Comparison of ENCODE assay signal across 8 cellular contexts in genomic region chr2:131492418-131493198, GRCh38. TPM values are rescaled to one million over a fixed set of nuclear protein-coding genes. Genes with fewer than 3 reads are reported as not detected.
DNase-seq lines count a peak whose midpoint lies in the region; ATAC-seq and TF ChIP-seq lines count a peak whose summit lies in the region.

No MANE protein-coding gene starts in this region.

- H3K27ac Mint-ChIP-seq in activated naive CD4-positive, alpha-beta T cell treated with anti-CD3 and anti-CD28 coated beads, Interleukin-2, amount 50 U/mL, for 24 hours: peak overlapping the region; percentile 95

- no peak for TF ChIP-seq POLR2A in testis (IDR thresholded peaks at IDR 0.05)

- peak overlapping the region; percentile 99 for H3K4me3 ChIP-seq in GM12864 (ENCODE audit: low read depth, low read length)
- peak overlapping the region; percentile 87 for H3K4me3 ChIP-seq in SK-N-MC
- peak overlapping the region; percentile 83 to 96 for H3K4me3 ChIP-seq in testis

- H3K27me3 Mint-ChIP-seq in activated naive CD4-positive, alpha-beta T cell treated with anti-CD3 and anti-CD28 coated beads, Interleukin-2, amount 50 U/mL, for 24 hours: no peaks in the 10 kb centered on the region

- peak overlapping the region; percentile 95 for H3K4me3 Mint-ChIP-seq in activated naive CD4-positive, alpha-beta T cell treated with anti-CD3 and anti-CD28 coated beads, Interleukin-2, amount 50 U/mL, for 24 hours

- DNase-seq in GM12864 (ENCODE audit: low read depth): peak; percentile 93
- peak; percentile 94 for DNase-seq in NCI-H1048 (lab: John Stamatoyannopoulos, UW)
- peak; percentile 77 for DNase-seq in SK-N-MC (ENCODE audit: low read depth, low spot score)
- peak; percentile 99 for DNase-seq in glomerular visceral epithelial cell (ENCODE audit: extremely low spot score)
- peak; percentile 84 for DNase-seq in omental fat pad (ENCODE audit: low spot score)
- DNase-seq in testis: peak; percentile 95

- ATAC-seq in HG02610 (IDR thresholded peaks at IDR 0.05; ENCODE audit: unreplicated experiment): peak; percentile 76
- ATAC-seq in omental fat pad (ENCODE audit: low FRiP score): peak; percentile 89

- peak overlapping the region; percentile 69; the same call in 1 of the 2 replicates for H3K27ac ChIP-seq in SK-N-MC
- peak overlapping the region; percentile 92 to 95 for H3K27ac ChIP-seq in testis

- no peaks in the 10 kb centered on the region for H3K36me3 Mint-ChIP-seq in activated naive CD4-positive, alpha-beta T cell treated with anti-CD3 and anti-CD28 coated beads, Interleukin-2, amount 50 U/mL, for 24 hours

- peak; percentile 73 for TF ChIP-seq CTCF in GM12864 (IDR thresholded peaks at IDR 0.05; ENCODE audit: low read depth, low read length, missing control alignments)
- TF ChIP-seq CTCF in omental fat pad (IDR thresholded peaks at IDR 0.05): no peak
- TF ChIP-seq CTCF in testis (IDR thresholded peaks at IDR 0.05): peak; percentile 67 to 86 (median 86)

- no peaks in the 10 kb centered on the region for H3K27me3 ChIP-seq in testis

- peaks cover 50% of the 10 kb centered on the region for H3K4me1 Mint-ChIP-seq in activated naive CD4-positive, alpha-beta T cell treated with anti-CD3 and anti-CD28 coated beads, Interleukin-2, amount 50 U/mL, for 24 hours

- intact Hi-C loops in testis (cut with DNase I; ENCODE audit: low total_unique reads): no loop called here

- H3K4me1 ChIP-seq in testis: peaks cover 14% of the 10 kb centered on the region

- peak overlapping the region; percentile 86 for H3K9ac ChIP-seq in SK-N-MC (ENCODE audit: insufficient read length)

- WGBS in testis, 2 donors: 0% methylated on average over 67 of the region's 79 CpGs; no CpG with 5 or more reads in 1 of the 2 donors

- H3K9me3 Mint-ChIP-seq in activated naive CD4-positive, alpha-beta T cell treated with anti-CD3 and anti-CD28 coated beads, Interleukin-2, amount 50 U/mL, for 24 hours: no peaks in the 10 kb centered on the region

- no peaks in the 10 kb centered on the region for H3K9me3 ChIP-seq in SK-N-MC (ENCODE audit: low read depth, low read length)
- no peaks in the 10 kb centered on the region for H3K9me3 ChIP-seq in testis

- H3K36me3 ChIP-seq in SK-N-MC (ENCODE audit: insufficient read depth, low read length) (peaks cover 9% of the 10 kb centered on the region; the same call in 1 of the 2 replicates), testis (ENCODE audit: low read depth, missing control alignments) (no peaks in the 10 kb centered on the region)

RNA-seq across cellular contexts. Expression of gene MZT2A, which starts 0.4 kb away (rescaled TPM):
- total RNA-seq in omental fat pad (10 to 100 TPM; 21.8 to 39.7 (median 26.0) TPM), testis (100 to 1,000 TPM in 1 of 2 donors, 10 to 100 TPM in 1; 67.3 to 113 TPM)
- polyA plus RNA-seq in testis (ENCODE audit: insufficient read depth, low read depth, low replicate concordance): 86.8 TPM

RNA-seq across cellular contexts. Expression of gene TUBA3D, which starts 16.7 kb away (rescaled TPM):
- total RNA-seq in omental fat pad: not detected
- 100 to 1,000 TPM; 238 to 270 TPM for total RNA-seq in testis
- polyA plus RNA-seq in testis (ENCODE audit: insufficient read depth, low read depth, low replicate concordance): 516 TPM

RNA-seq across cellular contexts. Expression of gene CCDC74A, which starts 35.1 kb away (rescaled TPM):
- total RNA-seq in omental fat pad (1 to 10 TPM; 1.7 to 7.4 (median 2.8) TPM), testis (100 to 1,000 TPM; 165 to 176 TPM)
- 124 TPM for polyA plus RNA-seq in testis (ENCODE audit: insufficient read depth, low read depth, low replicate concordance)

Comparison
In these comparisons a context has a peak if more than half of its experiments do, and no peak if none do; other contexts are left out.
1. Peak in every context shown above with its lines: DNase-seq, ATAC-seq, H3K4me3 ChIP-seq and H3K27ac ChIP-seq.
2. CTCF ChIP-seq: peak in GM12864 (single experiment) and testis (3 of 3); none in omental fat pad (0 of 3).
3. RNA of gene TUBA3D, which starts 16.7 kb away (total RNA-seq): 238 to 270 TPM in testis; not detected in omental fat pad; every median in the first group is over 100 times any median in the second.
4. RNA of gene CCDC74A, which starts 35.1 kb away (total RNA-seq): 165 to 176 TPM in testis; 1.7 to 7.4 TPM in omental fat pad; every median in the first group is over 10 times any median in the second.